10 cellular contexts compared by ENCODE assay signal in genomic region chr20:33814238-33814712, GRCh38. TPM values are rescaled to one million over a fixed set of nuclear protein-coding genes. Genes with fewer than 3 reads are reported as not detected.
DNase-seq lines count a peak whose midpoint lies in the region; ATAC-seq and TF ChIP-seq lines count a peak whose summit lies in the region.
"Had no signal": no experiment of that assay in that cellular context is flagged by ENCODE, and none has a peak within 500 bp of the region (broad histone marks: within the 10 kb centered on the region; RNA-seq: fewer than 3 reads in every experiment).

No MANE protein-coding gene starts in this region.

- no peak overlapping the region for H2BK15ac ChIP-seq in neuronal stem cell (ENCODE audit: low read length)

- no peaks in the 10 kb centered on the region for H3F3A ChIP-seq in OCI-LY1 (ENCODE audit: insufficient read depth, low read length)

- peaks cover 5% of the 10 kb centered on the region for H3K36me3 Mint-ChIP-seq in brain

- H3K23ac ChIP-seq in neuronal stem cell (ENCODE audit: low read depth, low read length, poor library complexity), result no peak overlapping the region

- peaks cover 2% of the 10 kb centered on the region for H3K27me3 Mint-ChIP-seq in brain

- WGBS in neuronal stem cell (ENCODE audit: extremely low coverage in 2 of 2, insufficient read length in 2 of 2, insufficient replicate concordance in 1 of 2), 2 donors, result no CpG with 5 or more reads among the region's 5 CpGs

- peak overlapping the region in 4 of 5 experiments; percentile 53 to 100 (median 96) for H3K4me3 Mint-ChIP-seq in brain

- peaks cover 12% of the 10 kb centered on the region for H3K79me1 ChIP-seq in neuronal stem cell (ENCODE audit: low read depth, low read length)

- no peak overlapping the region for H2BK5ac ChIP-seq in neuronal stem cell (ENCODE audit: low read length)

- TF ChIP-seq CTCF in OCI-LY1 (IDR thresholded peaks at IDR 0.05; ENCODE audit: low read length) (no peak), brain (conservative IDR thresholded peaks at IDR 0.05) (no peak)

- H3K4me1 Mint-ChIP-seq in brain, result peaks cover 62% of the 10 kb centered on the region

- H4K8ac ChIP-seq in neuronal stem cell (ENCODE audit: low read depth, low read length), result peak overlapping the region; percentile 67

- peaks cover 60% of the 10 kb centered on the region for H3K4me1 ChIP-seq in OCI-LY1 (ENCODE audit: insufficient read depth, low read length, severe bottlenecking)
- H3K4me1 ChIP-seq in neuronal stem cell (ENCODE audit: control insufficient read depth in 2 of 2, insufficient read depth in 1 of 2, low read depth in 1 of 2, low read length in 2 of 2), result peaks cover 5 to 6% of the 10 kb centered on the region in 2 donors

- DNase-seq in DMS53 treated with DMSO at 0.1 percent for 48 hours (lab: John Stamatoyannopoulos, UW; ENCODE audit: unreplicated experiment) (peak; percentile 34), neuronal stem cell (ENCODE audit: low spot score) (no peak), GM03348 (ENCODE audit: low spot score) (no peak)
- DNase-seq in activated CD8-positive, alpha-beta memory T cell treated with anti-CD3 and anti-CD28 coated beads, Interleukin-2, amount 50 U/mL, for 4 hours, result no peak
- DNase-seq: mesenchymal stem cell, SJCRH30 had no signal

- H3K9ac ChIP-seq in OCI-LY1 (ENCODE audit: low read length) (no peak overlapping the region), neuronal stem cell (ENCODE audit: low read depth, low read length, poor library complexity) (peak overlapping the region; percentile 18)

- H3K9me3 Mint-ChIP-seq in brain, result no peaks in the 10 kb centered on the region

- peak overlapping the region in 2 of 5 experiments; percentile 19 to 55 for H3K27ac Mint-ChIP-seq in brain

- H2BK12ac ChIP-seq in neuronal stem cell (ENCODE audit: low read length), result no peak overlapping the region

- H4K91ac ChIP-seq in neuronal stem cell (ENCODE audit: low read depth, low read length, poor library complexity), result no peak overlapping the region

- H2AFZ ChIP-seq in OCI-LY1 (ENCODE audit: low read length), result no peak overlapping the region
- H2AFZ ChIP-seq in neuronal stem cell (ENCODE audit: low read length), result no peak overlapping the region

- H3K27me3 ChIP-seq in OCI-LY1 (ENCODE audit: insufficient read depth, low read length) (no peaks in the 10 kb centered on the region), neuronal stem cell (ENCODE audit: control insufficient read depth in 3 of 3, insufficient read depth in 3 of 3, low read depth in 1 of 3, low read length in 3 of 3) (no peaks in the 10 kb centered on the region)
- H3K27me3 ChIP-seq: SJCRH30 had no signal

- no peak overlapping the region for H3K18ac ChIP-seq in neuronal stem cell (ENCODE audit: low read length)

- no peak overlapping the region for H3K4me3 ChIP-seq in OCI-LY1 (ENCODE audit: low read depth, low read length, poor library complexity, severe bottlenecking)
- no peak overlapping the region for H3K4me3 ChIP-seq in neuronal stem cell (ENCODE audit: low read length in 2 of 2)
- H3K4me3 ChIP-seq: SJCRH30 had no signal

- peaks cover 69% of the 10 kb centered on the region for H3K79me2 ChIP-seq in OCI-LY1 (ENCODE audit: insufficient read depth, low read length)

- ATAC-seq in GM21381 (IDR thresholded peaks at IDR 0.05; ENCODE audit: unreplicated experiment) (no peak), GM19455 (IDR thresholded peaks at IDR 0.05; ENCODE audit: unreplicated experiment) (no peak)

- H3K4me2 ChIP-seq in OCI-LY1 (ENCODE audit: low read length), result peak overlapping the region; percentile 1; the same call in 1 of the 2 replicates
- H3K4me2 ChIP-seq in neuronal stem cell (ENCODE audit: insufficient read depth, low read length, poor library complexity, severe bottlenecking), result no peak overlapping the region

- H3K9me2 ChIP-seq in OCI-LY1 (ENCODE audit: low read depth, low read length), result no peaks in the 10 kb centered on the region

- H2AK5ac ChIP-seq in neuronal stem cell (ENCODE audit: low read depth, low read length), result no peak overlapping the region

- no peaks in the 10 kb centered on the region for H4K20me1 ChIP-seq in OCI-LY1 (ENCODE audit: insufficient read depth, low read length)

- H3K9me3 ChIP-seq in OCI-LY1 (ENCODE audit: low read length) (no peaks in the 10 kb centered on the region), neuronal stem cell (replicated peaks in 1 of 2; ENCODE audit: control insufficient read depth in 2 of 2, insufficient read depth in 1 of 2, low read depth in 1 of 2, low read length in 2 of 2) (no peaks in the 10 kb centered on the region)
- H3K9me3 ChIP-seq: SJCRH30 had no signal

- H3K27ac ChIP-seq in OCI-LY1 (ENCODE audit: low read depth, low read length, poor library complexity, severe bottlenecking), result no peak overlapping the region
- H3K27ac ChIP-seq in neuronal stem cell (replicated peaks; ENCODE audit: low read length), result no peak overlapping the region
- H3K27ac ChIP-seq: SJCRH30 had no signal

- H3K4ac ChIP-seq in neuronal stem cell (ENCODE audit: low read length), result no peak overlapping the region

- H2BK120ac ChIP-seq in neuronal stem cell (ENCODE audit: low read depth, low read length), result no peak overlapping the region

- H3K36me3 ChIP-seq in OCI-LY1 (ENCODE audit: insufficient read depth, low read length), result peaks cover 38% of the 10 kb centered on the region
- peaks cover 0 to 15% of the 10 kb centered on the region in 2 donors for H3K36me3 ChIP-seq in neuronal stem cell (replicated peaks in 1 of 2; ENCODE audit: control insufficient read depth in 2 of 2, insufficient read depth in 2 of 2, low read length in 2 of 2)

- no peak overlapping the region for H3K14ac ChIP-seq in neuronal stem cell (ENCODE audit: low read length)

RNA-seq across cellular contexts. Expression of gene CHMP4B, which starts 3.1 kb away (rescaled TPM):
- 198 TPM for polyA plus RNA-seq in brain (ENCODE audit: insufficient read depth, low read depth, low replicate concordance)
- 68.2 TPM for polyA plus RNA-seq in neuronal stem cell (2013, experiment 1 of 2)
- 67.4 TPM for polyA plus RNA-seq in neuronal stem cell (2013, experiment 2 of 2)
